Comparison of ENCODE assay signal across 26 cellular contexts in genomic region chr11:112212710-112213109, GRCh38. TPM values are rescaled to one million over a fixed set of nuclear protein-coding genes. Genes with fewer than 3 reads are reported as not detected.
"Had no signal": no experiment of that assay in that cellular context is flagged by ENCODE, and none has a peak within 500 bp of the region (broad histone marks: within the 10 kb centered on the region; RNA-seq: fewer than 3 reads in every experiment).

No MANE protein-coding gene starts in this region.

- FAIRE-seq: endothelial cell of umbilical vein had no signal

- H3K79me2 ChIP-seq: parathyroid adenoma had no signal

- H3K4me3 ChIP-seq: gastrocnemius medialis, heart left ventricle, lower lobe of right lung, tibial artery, uterus had no signal

- H3K36me3 ChIP-seq: brain microvascular endothelial cell, gastrocnemius medialis, lower lobe of right lung, tibial artery, uterus had no signal

- H2AFZ ChIP-seq: parathyroid adenoma had no signal

- H3K4me1 ChIP-seq: gastrocnemius medialis, lower lobe of right lung, parathyroid adenoma, tibial artery, uterus had no signal

- H3K9me3 ChIP-seq: gastrocnemius medialis, heart left ventricle, lower lobe of right lung, tibial artery, uterus had no signal

- H3K9ac ChIP-seq: parathyroid adenoma had no signal

- DNase-seq: activated CD4-positive, alpha-beta T cell treated with anti-CD3 and anti-CD28 coated beads, Interleukin-2, amount 10 ng/mL, durations not matched to agents 24 days and 14 days; activated CD4-positive, CD25-positive, alpha-beta regulatory T cell; activated CD8-positive, alpha-beta T cell treated with anti-CD3 and anti-CD28 coated beads for 36 hours; activated naive CD4-positive, alpha-beta T cell; activated naive CD8-positive, alpha-beta T cell treated with anti-CD3 and anti-CD28 coated beads, Interleukin-2, amount 10 ng/mL, durations not matched to agents 7 days and 5 days; activated T-cell treated with anti-CD3 and anti-CD28 coated beads, Interleukin-2, amount 50 U/mL, for 1 hour; anterior cingulate cortex; brain microvascular endothelial cell; cerebellar nuclear complex; effector memory CD4-positive, alpha-beta T cell; gastrocnemius medialis; heart left ventricle; lower lobe of right lung; stimulated activated CD4-positive, alpha-beta T cell treated with anti-CD3 and anti-CD28 coated beads, Interleukin-2, amount 100 ng/mL, for 24 hours; stimulated activated naive CD4-positive, alpha-beta T cell treated with Interleukin-2 at 50 U/mL for 16 hours; T-helper 1 cell; T-helper 9 cell; tibial artery; uterus had no signal

- ATAC-seq: activated CD8-positive, alpha-beta T cell treated with anti-CD3 and anti-CD28 coated beads for 36 hours; activated T-helper 17 cell treated with anti-CD3 and anti-CD28 coated beads, Interleukin-2, amount 50 U/mL, for 72 hours; gastrocnemius medialis; lower lobe of right lung; SK-N-SH treated with all-trans-retinoic acid at 6 μM for 48 hours had no signal

- H3K27ac ChIP-seq: brain microvascular endothelial cell, gastrocnemius medialis, heart left ventricle, lower lobe of right lung, parathyroid adenoma, tibial artery, uterus had no signal

- H3K27me3 ChIP-seq: brain microvascular endothelial cell, gastrocnemius medialis, heart left ventricle, tibial artery, uterus had no signal

RNA-seq across cellular contexts. Expression of gene TEX12, which starts 45.5 kb away (rescaled TPM):
- total RNA-seq: activated CD4-positive, alpha-beta T cell treated with anti-CD3 and anti-CD28 coated beads, Interleukin-2, amount 10 ng/mL, durations not matched to agents 24 days and 14 days; activated CD8-positive, alpha-beta T cell treated with anti-CD3 and anti-CD28 coated beads for 36 hours; lower lobe of right lung had no signal
- polyA plus RNA-seq: endothelial cell of umbilical vein had no signal

RNA-seq across cellular contexts. Expression of gene PLET1, which starts 48.0 kb away (rescaled TPM):
- total RNA-seq: activated CD4-positive, alpha-beta T cell treated with anti-CD3 and anti-CD28 coated beads, Interleukin-2, amount 10 ng/mL, durations not matched to agents 24 days and 14 days; activated CD8-positive, alpha-beta T cell treated with anti-CD3 and anti-CD28 coated beads for 36 hours; activated naive CD8-positive, alpha-beta T cell treated with anti-CD3 and anti-CD28 coated beads, Interleukin-2, amount 10 ng/mL, durations not matched to agents 7 days and 5 days; activated T-helper 17 cell treated with anti-CD3 and anti-CD28 coated beads, Interleukin-2, amount 50 U/mL, for 72 hours; endothelial cell of umbilical vein; fibroblast of lung; gastrocnemius medialis; heart left ventricle; lower lobe of right lung; mesothelial cell of epicardium; subcutaneous adipose tissue; uterus had no signal
- polyA plus RNA-seq: endothelial cell of umbilical vein, fibroblast of lung, heart left ventricle had no signal

RNA-seq across cellular contexts. Expression of gene IL18, which starts 48.8 kb away (rescaled TPM):
- total RNA-seq: activated CD8-positive, alpha-beta T cell treated with anti-CD3 and anti-CD28 coated beads for 36 hours; activated T-helper 17 cell treated with anti-CD3 and anti-CD28 coated beads, Interleukin-2, amount 50 U/mL, for 72 hours had no signal
